Comparison of ENCODE assay signal across 11 cellular contexts in the genomic region with DNA sequence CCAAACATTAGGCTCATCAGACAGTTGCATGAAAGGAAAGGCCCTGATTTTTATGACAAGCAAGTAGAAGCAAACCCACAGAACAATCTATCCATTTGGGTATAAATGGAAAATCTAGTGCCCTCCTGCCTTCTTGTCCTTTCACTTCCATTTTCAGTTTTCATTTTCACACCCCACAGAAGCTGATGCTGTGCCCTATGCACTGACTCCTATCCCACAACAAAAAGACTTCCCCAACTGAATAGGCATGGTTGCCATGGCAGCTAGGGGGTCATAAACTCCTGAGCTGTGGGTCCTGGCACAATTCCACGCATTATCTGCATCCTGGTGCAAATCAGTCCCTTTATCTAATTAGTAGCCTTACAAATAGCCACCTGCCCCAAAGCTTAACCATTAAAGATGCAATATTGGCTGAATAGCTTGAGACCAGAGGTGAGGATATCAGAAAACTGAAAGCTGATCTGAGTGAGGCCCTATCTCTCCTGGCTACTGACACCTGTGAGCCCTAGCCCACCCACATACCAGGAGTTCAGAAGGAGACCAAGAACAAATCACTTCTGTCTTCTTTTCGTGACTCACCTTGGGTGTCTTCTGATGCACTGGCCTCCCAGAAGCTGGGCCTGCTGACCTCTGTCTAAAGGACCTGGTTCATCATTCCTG.
A peak's percentile ranks its signal among the peaks of the same experiment; 100 is the strongest.
DNase-seq lines count a peak whose midpoint lies in the region; ATAC-seq, FAIRE-seq and TF ChIP-seq lines count a peak whose summit lies in the region.
"Had no signal": no experiment of that assay in that cellular context is flagged by ENCODE, and none has a peak within 500 bp of the region (broad histone marks: within the 10 kb centered on the region; RNA-seq: fewer than 3 reads in every experiment).

No MANE protein-coding gene starts in this region.

- ATAC-seq in GM18520 (IDR thresholded peaks at IDR 0.05; ENCODE audit: unreplicated experiment) (peak; percentile 43), GM21381 (IDR thresholded peaks at IDR 0.05; ENCODE audit: unreplicated experiment) (peak; percentile 61), HG03139 (IDR thresholded peaks at IDR 0.05; ENCODE audit: unreplicated experiment) (peak; percentile 63)

- DNase-seq in astrocyte of the hippocampus (ENCODE audit: low read depth, low spot score) (peak; percentile 7), caudate nucleus (lab: John Stamatoyannopoulos, UW) (no peak), H54 (ENCODE audit: insufficient read length, low spot score) (no peak), NCI-H2081 treated with DMSO at 0.1 percent for 48 hours (lab: John Stamatoyannopoulos, UW) (no peak)
- no peak for DNase-seq in stimulated activated naive CD4-positive, alpha-beta T cell treated with Interleukin-2 at 50 U/mL for 16 hours (lab: John Stamatoyannopoulos, UW)
- DNase-seq: activated naive CD4-positive, alpha-beta T cell; stimulated activated CD4-positive, alpha-beta T cell treated with anti-CD3 and anti-CD28 coated beads, Interleukin-1b, Interleukin-23, amount 100 ng/mL, for 48 hours had no signal

- no peak for FAIRE-seq in H54 (lab: Jason Lieb, UNC)

- H3K27ac ChIP-seq in caudate nucleus (ENCODE audit: low read depth, low read length) = no peak overlapping the region
- H3K27ac ChIP-seq: SK-N-MC had no signal

- no peak for TF ChIP-seq POLR2A in H54 (IDR thresholded peaks at IDR 0.05; ENCODE audit: low read depth, low read length)
